ENCODE assay signal across 18 cellular contexts in the genomic region with DNA sequence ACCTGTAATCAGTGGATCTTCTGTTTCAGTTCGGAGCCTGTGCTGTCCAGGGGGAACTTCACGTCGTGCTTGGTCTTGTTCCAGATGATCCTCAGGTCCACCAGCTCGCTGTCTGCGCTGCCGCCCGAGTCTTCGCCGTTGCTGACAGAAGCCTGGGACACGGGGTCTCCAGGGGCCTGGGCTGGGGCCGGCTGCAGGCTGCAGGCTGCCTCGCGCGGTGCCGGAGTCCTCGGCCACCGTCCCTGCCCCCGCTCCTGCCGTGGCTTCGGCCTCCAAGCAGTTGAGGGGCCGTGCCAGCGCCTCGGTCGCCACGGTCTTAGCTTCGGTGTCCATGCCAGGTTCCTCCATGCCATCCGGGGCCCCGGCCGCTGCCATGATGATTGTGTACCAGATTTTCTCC. TPM values are rescaled to one million over a fixed set of nuclear protein-coding genes. Genes with fewer than 3 reads are reported as not detected.
DNase-seq lines count a peak whose midpoint lies in the region; ATAC-seq, FAIRE-seq and TF ChIP-seq lines count a peak whose summit lies in the region.
"Had no signal": no experiment of that assay in that cellular context is flagged by ENCODE, and none has a peak within 500 bp of the region (broad histone marks: within the 10 kb centered on the region; RNA-seq: fewer than 3 reads in every experiment).

No MANE protein-coding gene starts in this region.

- TF ChIP-seq CTCF in GM23338 (conservative IDR thresholded peaks at IDR 0.05; ENCODE audit: low read depth in 2 of 2) (no peak), K562 (IDR thresholded peaks at IDR 0.05 in 2 of 3, conservative IDR thresholded peaks at IDR 0.05 in 1 of 3; ENCODE audit: insufficient read depth in 2 of 3, low read depth in 1 of 3, low read length in 3 of 3) (no peak), neural crest cell (conservative IDR thresholded peaks at IDR 0.05) (no peak), upper lobe of right lung (IDR thresholded peaks at IDR 0.05) (no peak)

- H3K9ac ChIP-seq in K562 (ENCODE audit: insufficient read depth in 1 of 2, low read depth in 2 of 2, low read length in 2 of 2), result peak overlapping the region in 1 of 2 experiments; percentile 52; a peak in 2 of 4 replicates
- H3K9ac ChIP-seq: GM23248 had no signal

- 5% methylated on average over 23 of the region's 29 CpGs for WGBS in K562 (ENCODE audit: insufficient coverage, low coverage, missing lambda C conversion rate)

- H4K20me1 ChIP-seq in GM23338 (replicated peaks; ENCODE audit: insufficient read depth), result no peaks in the 10 kb centered on the region
- no peaks in the 10 kb centered on the region for H4K20me1 ChIP-seq in K562 (replicated peaks; ENCODE audit: control insufficient read depth, insufficient read depth, low read length)

- ATAC-seq in GM23338 (peak; percentile 69), K562 (no peak), upper lobe of right lung (peak; percentile 27), HG03025 (IDR thresholded peaks at IDR 0.05; ENCODE audit: low FRiP score, unreplicated experiment) (no peak)
- no peak for ATAC-seq in stimulated activated naive CD8-positive, alpha-beta T cell treated with anti-CD3 and anti-CD28 coated beads, Interleukin-15, Interleukin-2, amounts not matched to agents 100 U/mL and 50 U/mL, for 24 hours
- ATAC-seq: A549 had no signal

- no peaks in the 10 kb centered on the region for H3K36me3 ChIP-seq in GM23338 (ENCODE audit: insufficient read depth)
- H3K36me3 ChIP-seq in K562 (ENCODE audit: control insufficient read depth, insufficient read depth, low read length), result no peaks in the 10 kb centered on the region
- no peaks in the 10 kb centered on the region for H3K36me3 ChIP-seq in upper lobe of right lung
- H3K36me3 ChIP-seq: HAP-1 had no signal

- no peak for TF ChIP-seq EP300 in K562 (IDR thresholded peaks at IDR 0.05; ENCODE audit: low read length)

- no peaks in the 10 kb centered on the region for H3K9me1 ChIP-seq in K562 (ENCODE audit: control insufficient read depth, insufficient read depth, low read length)

- H2AFZ ChIP-seq in GM23338 (peak overlapping the region; percentile 66), K562 (ENCODE audit: low read depth, low read length) (peak overlapping the region; percentile 29; the same call in 1 of the 2 replicates)
- H2AFZ ChIP-seq: GM23248 had no signal

- no peaks in the 10 kb centered on the region; the same call in 2 of the 3 replicates for H3K36me3 Mint-ChIP-seq in GM23338 (ENCODE audit: low read depth)
- no peaks in the 10 kb centered on the region for H3K36me3 Mint-ChIP-seq in neural crest cell (ENCODE audit: low read depth)

- no peak for FAIRE-seq in K562 (lab: Jason Lieb, UNC)
- FAIRE-seq: A549, D721Med, G401.6 had no signal

- POLR2A ChIA-PET in K562 (lab: Yijun Ruan, JAX), result no interaction called here

- H3K4me3 Mint-ChIP-seq in GM23338 (no peak overlapping the region), neural crest cell (no peak overlapping the region)
- H3K4me3 Mint-ChIP-seq: CD4-positive, alpha-beta T cell had no signal

- CTCF ChIA-PET in K562 (lab: Yijun Ruan, JAX; ENCODE audit: low intra/inter-chr PET ratio), result no interaction called here

- H3K4me1 ChIP-seq in GM23338 (ENCODE audit: insufficient read depth) (no peaks in the 10 kb centered on the region), K562 (replicated peaks in 1 of 2; ENCODE audit: control insufficient read depth in 2 of 2, insufficient read depth in 2 of 2, low read length in 2 of 2) (peaks cover 0 to 6% of the 10 kb centered on the region in 2 experiments; a peak in 2 of 5 replicates), upper lobe of right lung (no peaks in the 10 kb centered on the region)
- H3K4me1 ChIP-seq: A549, Caco-2, HAP-1 had no signal

- H3K27me3 ChIP-seq in GM23338 (ENCODE audit: insufficient read depth) (no peaks in the 10 kb centered on the region), K562 (ENCODE audit: control insufficient read depth in 2 of 2, insufficient read depth in 2 of 2, low read length in 2 of 2) (peaks cover 8 to 30% of the 10 kb centered on the region in 2 experiments), upper lobe of right lung (no peaks in the 10 kb centered on the region)

- BruUV-seq in K562 (replicated peaks; lab: Mats Ljungman, UMichigan), result no TSS peak

- no peak for TF ChIP-seq RAD21 in K562 (CRISPR knock-in tag; conservative IDR thresholded peaks at IDR 0.05 in 1 of 2, IDR thresholded peaks at IDR 0.05 in 1 of 2)

- H3K9me3 Mint-ChIP-seq in GM23338 (no peaks in the 10 kb centered on the region), neural crest cell (peaks cover 1% of the 10 kb centered on the region)
- H3K9me3 Mint-ChIP-seq: CD4-positive, alpha-beta T cell had no signal

- DNase-seq in GM23338 (ENCODE audit: low spot score) (no peak), K562 (ENCODE audit: extremely low read depth in 1 of 4, low spot score in 3 of 4) (no peak), neural crest cell (ENCODE audit: low read depth, low spot score) (no peak), upper lobe of right lung (no peak)
- DNase-seq in stimulated activated naive CD8-positive, alpha-beta T cell treated with anti-CD3 and anti-CD28 coated beads, Interleukin-15, Interleukin-2, amounts not matched to agents 100 U/mL and 50 U/mL, for 24 hours, result no peak
- DNase-seq in activated naive CD4-positive, alpha-beta T cell (lab: John Stamatoyannopoulos, UW), result no peak
- DNase-seq: AML-193; Caco-2; CD4-positive, alpha-beta T cell; GM23248 had no signal

- H3K27ac Mint-ChIP-seq in GM23338, result no peak overlapping the region
- peak overlapping the region; percentile 59 for H3K27ac Mint-ChIP-seq in neural crest cell (ENCODE audit: unreplicated experiment)
- H3K27ac Mint-ChIP-seq: CD4-positive, alpha-beta T cell had no signal

- no peaks in the 10 kb centered on the region; the same call in 2 of the 3 replicates for H3K4me1 Mint-ChIP-seq in GM23338
- no peaks in the 10 kb centered on the region for H3K4me1 Mint-ChIP-seq in neural crest cell

- H3K27me3 Mint-ChIP-seq in GM23338 (ENCODE audit: insufficient read depth, low read depth, poor library complexity) (peaks cover 3% of the 10 kb centered on the region), neural crest cell (ENCODE audit: low read depth) (no peaks in the 10 kb centered on the region)

- H3K4me3 ChIP-seq in GM23338, result no peak overlapping the region
- H3K4me3 ChIP-seq in K562, result no peak overlapping the region
- H3K4me3 ChIP-seq in upper lobe of right lung, result no peak overlapping the region
- H3K4me3 ChIP-seq: A549, GM23248, HAP-1 had no signal

- H3K79me2 ChIP-seq in GM23338 (replicated peaks; ENCODE audit: insufficient read depth) (no peaks in the 10 kb centered on the region), K562 (ENCODE audit: control insufficient read depth, insufficient read depth, low read length) (no peaks in the 10 kb centered on the region)

- H3K9me2 ChIP-seq in GM23338 (ENCODE audit: insufficient read depth), result 0 out of 2 replicates have a peak, but pooled peaks cover 5% of the 10 kb centered on the region

- H3K4me2 ChIP-seq in GM23338 (no peak overlapping the region), K562 (ENCODE audit: insufficient read depth, low read length) (0 out of 2 replicates have a peak overlapping the region, but pooled peaks have one; percentile 17)
- H3K4me2 ChIP-seq: A549 had no signal

- no peaks in the 10 kb centered on the region for H3F3A ChIP-seq in GM23338 (replicated peaks; ENCODE audit: low read depth)

- intact Hi-C loops in K562 (cut with micrococcal nuclease), result no loop called here
- intact Hi-C loops in upper lobe of right lung (cut with DNase I), result no loop called here

- H3K9me3 ChIP-seq in K562 (replicated peaks; ENCODE audit: control insufficient read depth, insufficient read depth, low read depth, low read length) (no peaks in the 10 kb centered on the region), upper lobe of right lung (no peaks in the 10 kb centered on the region)
- H3K9me3 ChIP-seq: A549, Caco-2, HAP-1 had no signal

- no peak overlapping the region for H3K27ac ChIP-seq in GM23338 (ENCODE audit: low read depth)
- H3K27ac ChIP-seq in K562 (ENCODE audit: extremely low read depth, low read depth, low read length), result no peak overlapping the region
- H3K27ac ChIP-seq in upper lobe of right lung, result no peak overlapping the region
- H3K27ac ChIP-seq: 22Rv1, A549, C4-2B, GM23248, HL-60 had no signal

- TF ChIP-seq POLR2A in K562 (conservative IDR thresholded peaks at IDR 0.05), result no peak

- in situ Hi-C loops in K562 (cut with MboI), result no loop called here

RNA-seq across cellular contexts. Expression of gene CCNI, which starts 37.3 kb away (rescaled TPM):
- 207 and 225 TPM in 2 replicates for total RNA-seq in GM23338 (2014; rRNA removed; shearing (Covaris generic))
- polyA plus RNA-seq in GM23338 (2016; fragmentation: Nextera tagmentation; extraction: Ambion mirVana) (233 and 248 TPM in 2 replicates), K562 (2011; rRNA removed) (131 and 145 TPM in 2 replicates), K562 (2014; fragmentation: Illumina TruSeq; extraction: Trizol) (155 and 159 TPM in 2 replicates), K562 (2014; fragmentation: Nextera tagmentation; extraction: Ambion mirVana) (10 to 100 TPM; 43.3 to 60.2 TPM), K562 (2014; rRNA removed) (56.9 and 59.3 TPM in 2 replicates)
- 61.5 and 108 TPM in 2 replicates for total RNA-seq in K562 (2011; cell fraction: chromatin; rRNA removed; ENCODE audit: low replicate concordance)
- total RNA-seq in K562 (2011; cell fraction: nucleolus; rRNA removed), result 59.0 and 66.8 TPM in 2 replicates
- total RNA-seq in K562 (2011; cell fraction: nucleoplasm; rRNA removed), result 81.6 and 117 TPM in 2 replicates
- total RNA-seq in K562 (2014; rRNA removed) (49.8 and 63.9 TPM in 2 replicates), K562 (2014; rRNA removed; fragmentation: Illumina TruSeq; extraction: Trizol) (103 and 111 TPM in 2 replicates), K562 (2015; rRNA removed; fragmentation: Illumina TruSeq; extraction: Trizol) (96.4 and 98.5 TPM in 2 replicates), K562 (2021) (150 and 158 TPM in 2 replicates), neural crest cell (396 and 405 TPM in 2 replicates), upper lobe of right lung (319 TPM)
- 69.6 and 115 TPM in 2 replicates for polyA plus RNA-seq in K562 (2011; cell fraction: cytosol; rRNA removed)
- polyA plus RNA-seq in K562 (2011; cell fraction: nucleus; rRNA removed), result 40.9 and 50.4 TPM in 2 replicates
- polyA plus RNA-seq in K562 (2012), result 173 and 178 TPM in 2 replicates
- polyA minus RNA-seq in K562 (2011; rRNA and poly(A)+ RNA removed), result 398 and 462 TPM in 2 replicates
- polyA minus RNA-seq in K562 (2011; cell fraction: cytosol; rRNA and poly(A)+ RNA removed), result 192 and 200 TPM in 2 replicates
- polyA minus RNA-seq in K562 (2011; cell fraction: nucleus; rRNA and poly(A)+ RNA removed), result 31.0 and 74.8 TPM in 2 replicates

RNA-seq across cellular contexts. Expression of gene CCNG2, which starts 43.9 kb away (rescaled TPM):
- total RNA-seq in GM23338 (2014; rRNA removed; shearing (Covaris generic)), result 14.2 and 16.5 TPM in 2 replicates
- 5.4 and 7.1 TPM in 2 replicates for polyA plus RNA-seq in GM23338 (2016; fragmentation: Nextera tagmentation; extraction: Ambion mirVana)
- total RNA-seq in K562 (2011; cell fraction: chromatin; rRNA removed; ENCODE audit: low replicate concordance), result 8.9 and 21.5 TPM in 2 replicates
- total RNA-seq in K562 (2011; cell fraction: nucleolus; rRNA removed), result 6.2 and 6.3 TPM in 2 replicates
- total RNA-seq in K562 (2011; cell fraction: nucleoplasm; rRNA removed), result 9.2 and 12.8 TPM in 2 replicates
- 1.00 and 1.0 TPM in 2 replicates for total RNA-seq in K562 (2014; rRNA removed)
- total RNA-seq in K562 (2014; rRNA removed; fragmentation: Illumina TruSeq; extraction: Trizol), result 2.9 and 3.6 TPM in 2 replicates
- 1.1 and 1.6 TPM in 2 replicates for total RNA-seq in K562 (2015; rRNA removed; fragmentation: Illumina TruSeq; extraction: Trizol)
- 3.9 and 5.8 TPM in 2 replicates for total RNA-seq in K562 (2021)
- polyA plus RNA-seq in K562 (2011; rRNA removed), result 6.6 and 7.8 TPM in 2 replicates
- polyA plus RNA-seq in K562 (2011; cell fraction: cytosol; rRNA removed), result 0.48 and 3.1 TPM in 2 replicates
- 5.6 and 16.1 TPM in 2 replicates for polyA plus RNA-seq in K562 (2011; cell fraction: nucleus; rRNA removed)
- 3.6 and 10.5 TPM in 2 replicates for polyA plus RNA-seq in K562 (2012)
- polyA plus RNA-seq in K562 (2014; fragmentation: Illumina TruSeq; extraction: Trizol), result 4.2 and 4.4 TPM in 2 replicates
- 1 to 10 TPM in 1 of 2 experiments, under 1 TPM in 1; 0.49 to 1.5 TPM for polyA plus RNA-seq in K562 (2014; fragmentation: Nextera tagmentation; extraction: Ambion mirVana)
- 1.3 and 3.9 TPM in 2 replicates for polyA plus RNA-seq in K562 (2014; rRNA removed)
- 3.4 and 5.7 TPM in 2 replicates for polyA minus RNA-seq in K562 (2011; rRNA and poly(A)+ RNA removed)
- polyA minus RNA-seq in K562 (2011; cell fraction: cytosol; rRNA and poly(A)+ RNA removed), result 1.2 and 1.6 TPM in 2 replicates
- polyA minus RNA-seq in K562 (2011; cell fraction: nucleus; rRNA and poly(A)+ RNA removed), result 3.0 and 10.6 TPM in 2 replicates
- total RNA-seq in neural crest cell, result 57.2 and 58.8 TPM in 2 replicates
- 41.3 TPM for total RNA-seq in upper lobe of right lung

Comparison
In these comparisons a context has a peak if more than half of its experiments do, and no peak if none do; other contexts are left out.
1. ATAC-seq: peak in GM23338 (single experiment) and upper lobe of right lung (single experiment); none in K562 (single experiment), stimulated activated naive CD8-positive, alpha-beta T cell treated with anti-CD3 and anti-CD28 coated beads, Interleukin-15, Interleukin-2, amounts not matched to agents 100 U/mL and 50 U/mL, for 24 hours (single experiment) and HG03025 (single experiment).